In the genomic region with DNA sequence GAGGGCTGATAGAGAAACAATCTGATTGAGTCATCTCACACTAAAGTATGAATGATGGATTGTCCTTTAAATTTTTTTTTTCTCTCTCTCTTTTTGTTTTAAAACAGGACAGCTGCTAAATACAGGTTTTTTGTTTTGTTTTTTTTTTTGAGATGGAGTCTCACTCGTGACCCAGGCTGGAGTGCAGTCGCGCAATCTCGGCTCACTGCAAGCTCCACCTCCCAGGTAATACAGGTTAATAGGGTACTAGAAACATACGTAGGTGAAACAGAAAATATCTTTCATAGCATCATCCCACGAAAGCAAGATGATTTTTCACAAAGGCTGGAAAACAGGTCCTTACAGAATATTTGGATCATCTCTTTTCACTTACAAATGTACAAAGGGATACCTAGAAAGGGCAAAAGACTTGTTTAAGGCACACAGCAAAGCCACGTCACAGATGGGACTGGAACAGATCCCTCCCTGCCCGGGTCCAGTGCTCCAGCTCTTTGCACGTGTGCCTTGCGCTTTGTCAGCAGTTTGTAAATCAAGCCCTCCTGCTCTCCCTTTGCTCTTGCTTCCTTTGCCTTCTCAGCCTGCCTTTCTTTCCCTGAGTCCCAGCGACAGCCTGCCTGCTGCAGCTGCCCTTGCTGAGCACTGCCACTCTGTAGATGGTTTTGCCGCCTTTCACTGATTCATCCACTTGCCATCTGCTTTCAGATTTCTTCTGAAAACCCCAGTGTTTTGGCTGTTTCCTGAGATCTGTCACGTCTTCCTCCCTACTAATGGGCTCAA, we compare ENCODE assay signal across 1 cellular context.
TF ChIP-seq lines count a peak whose summit lies in the region.

No MANE protein-coding gene starts in this region.

TF ChIP-seq in GM23338, 12 proteins besides CTCF, POLR2A, EP300 and RAD21 (continued from another document):
- TF ChIP-seq, protein P1, sequence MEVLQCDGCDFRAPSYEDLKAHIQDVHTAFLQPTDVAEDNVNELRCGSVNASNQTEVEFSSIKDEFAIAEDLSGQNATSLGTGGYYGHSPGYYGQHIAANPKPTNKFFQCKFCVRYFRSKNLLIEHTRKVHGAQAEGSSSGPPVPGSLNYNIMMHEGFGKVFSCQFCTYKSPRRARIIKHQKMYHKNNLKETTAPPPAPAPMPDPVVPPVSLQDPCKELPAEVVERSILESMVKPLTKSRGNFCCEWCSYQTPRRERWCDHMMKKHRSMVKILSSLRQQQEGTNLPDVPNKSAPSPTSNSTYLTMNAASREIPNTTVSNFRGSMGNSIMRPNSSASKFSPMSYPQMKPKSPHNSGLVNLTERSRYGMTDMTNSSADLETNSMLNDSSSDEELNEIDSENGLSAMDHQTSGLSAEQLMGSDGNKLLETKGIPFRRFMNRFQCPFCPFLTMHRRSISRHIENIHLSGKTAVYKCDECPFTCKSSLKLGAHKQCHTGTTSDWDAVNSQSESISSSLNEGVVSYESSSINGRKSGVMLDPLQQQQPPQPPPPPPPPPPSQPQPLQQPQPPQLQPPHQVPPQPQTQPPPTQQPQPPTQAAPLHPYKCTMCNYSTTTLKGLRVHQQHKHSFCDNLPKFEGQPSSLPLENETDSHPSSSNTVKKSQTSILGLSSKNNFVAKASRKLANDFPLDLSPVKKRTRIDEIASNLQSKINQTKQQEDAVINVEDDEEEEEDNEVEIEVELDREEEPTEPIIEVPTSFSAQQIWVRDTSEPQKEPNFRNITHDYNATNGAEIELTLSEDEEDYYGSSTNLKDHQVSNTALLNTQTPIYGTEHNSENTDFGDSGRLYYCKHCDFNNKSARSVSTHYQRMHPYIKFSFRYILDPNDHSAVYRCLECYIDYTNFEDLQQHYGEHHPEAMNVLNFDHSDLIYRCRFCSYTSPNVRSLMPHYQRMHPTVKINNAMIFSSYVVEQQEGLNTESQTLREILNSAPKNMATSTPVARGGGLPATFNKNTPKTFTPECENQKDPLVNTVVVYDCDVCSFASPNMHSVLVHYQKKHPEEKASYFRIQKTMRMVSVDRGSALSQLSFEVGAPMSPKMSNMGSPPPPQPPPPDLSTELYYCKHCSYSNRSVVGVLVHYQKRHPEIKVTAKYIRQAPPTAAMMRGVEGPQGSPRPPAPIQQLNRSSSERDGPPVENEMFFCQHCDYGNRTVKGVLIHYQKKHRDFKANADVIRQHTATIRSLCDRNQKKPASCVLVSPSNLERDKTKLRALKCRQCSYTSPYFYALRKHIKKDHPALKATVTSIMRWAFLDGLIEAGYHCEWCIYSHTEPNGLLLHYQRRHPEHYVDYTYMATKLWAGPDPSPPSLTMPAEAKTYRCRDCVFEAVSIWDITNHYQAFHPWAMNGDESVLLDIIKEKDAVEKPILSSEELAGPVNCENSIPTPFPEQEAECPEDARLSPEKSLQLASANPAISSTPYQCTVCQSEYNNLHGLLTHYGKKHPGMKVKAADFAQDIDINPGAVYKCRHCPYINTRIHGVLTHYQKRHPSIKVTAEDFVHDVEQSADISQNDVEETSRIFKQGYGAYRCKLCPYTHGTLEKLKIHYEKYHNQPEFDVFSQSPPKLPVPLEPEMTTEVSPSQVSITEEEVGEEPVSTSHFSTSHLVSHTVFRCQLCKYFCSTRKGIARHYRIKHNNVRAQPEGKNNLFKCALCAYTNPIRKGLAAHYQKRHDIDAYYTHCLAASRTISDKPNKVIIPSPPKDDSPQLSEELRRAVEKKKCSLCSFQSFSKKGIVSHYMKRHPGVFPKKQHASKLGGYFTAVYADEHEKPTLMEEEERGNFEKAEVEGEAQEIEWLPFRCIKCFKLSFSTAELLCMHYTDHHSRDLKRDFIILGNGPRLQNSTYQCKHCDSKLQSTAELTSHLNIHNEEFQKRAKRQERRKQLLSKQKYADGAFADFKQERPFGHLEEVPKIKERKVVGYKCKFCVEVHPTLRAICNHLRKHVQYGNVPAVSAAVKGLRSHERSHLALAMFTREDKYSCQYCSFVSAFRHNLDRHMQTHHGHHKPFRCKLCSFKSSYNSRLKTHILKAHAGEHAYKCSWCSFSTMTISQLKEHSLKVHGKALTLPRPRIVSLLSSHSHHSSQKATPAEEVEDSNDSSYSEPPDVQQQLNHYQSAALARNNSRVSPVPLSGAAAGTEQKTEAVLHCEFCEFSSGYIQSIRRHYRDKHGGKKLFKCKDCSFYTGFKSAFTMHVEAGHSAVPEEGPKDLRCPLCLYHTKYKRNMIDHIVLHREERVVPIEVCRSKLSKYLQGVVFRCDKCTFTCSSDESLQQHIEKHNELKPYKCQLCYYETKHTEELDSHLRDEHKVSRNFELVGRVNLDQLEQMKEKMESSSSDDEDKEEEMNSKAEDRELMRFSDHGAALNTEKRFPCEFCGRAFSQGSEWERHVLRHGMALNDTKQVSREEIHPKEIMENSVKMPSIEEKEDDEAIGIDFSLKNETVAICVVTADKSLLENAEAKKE (CRISPR knock-in tag; IDR thresholded peaks at IDR 0.05): no peak
- no peak for TF ChIP-seq JUNB (IDR thresholded peaks at IDR 0.05; ENCODE audit: unreplicated experiment)
- no peak for TF ChIP-seq ZNF331 (CRISPR knock-in tag; IDR thresholded peaks at IDR 0.05; ENCODE audit: low read depth)
- no peak for TF ChIP-seq EZH2phosphoT487 (IDR thresholded peaks at IDR 0.05; ENCODE audit: unreplicated experiment)
- TF ChIP-seq EZH2 (IDR thresholded peaks at IDR 0.05; ENCODE audit: low read depth, unreplicated experiment): no peak
- no peak for TF ChIP-seq CREB1 (CRISPR knock-in tag; IDR thresholded peaks at IDR 0.05; ENCODE audit: low read depth)
